In genomic region chr10:123948030-123948823, GRCh38 we compare ENCODE assay signal across 14 cellular contexts. TPM values are rescaled to one million over a fixed set of nuclear protein-coding genes. Genes with fewer than 3 reads are reported as not detected.
DNase-seq lines count a peak whose midpoint lies in the region; ATAC-seq and TF ChIP-seq lines count a peak whose summit lies in the region.
"Had no signal": no experiment of that assay in that cellular context is flagged by ENCODE, and none has a peak within 500 bp of the region (broad histone marks: within the 10 kb centered on the region; RNA-seq: fewer than 3 reads in every experiment).

No MANE protein-coding gene starts in this region.

- H3K79me1 ChIP-seq in mesendoderm (ENCODE audit: low read length): no peaks in the 10 kb centered on the region

- H3K56ac ChIP-seq in mesendoderm (ENCODE audit: low read length): no peak overlapping the region

- H3K4ac ChIP-seq in mesendoderm (ENCODE audit: low read depth, low read length): no peak overlapping the region

- no peak for TF ChIP-seq CTCF in GM23338 (conservative IDR thresholded peaks at IDR 0.05; ENCODE audit: low read depth in 2 of 2)

- peaks cover 4% of the 10 kb centered on the region for H3K27me3 Mint-ChIP-seq in GM23338 (ENCODE audit: insufficient read depth, low read depth, poor library complexity)

- ATAC-seq in GM23338: no peak; the same call in 2 of the 3 replicates
- ATAC-seq in GM21528 (IDR thresholded peaks at IDR 0.05; ENCODE audit: low FRiP score, unreplicated experiment): no peak
- ATAC-seq in HG02571 (IDR thresholded peaks at IDR 0.05; ENCODE audit: unreplicated experiment): no peak
- ATAC-seq: K562 had no signal

- H3K4me3 Mint-ChIP-seq in GM23338: no peak overlapping the region
- H3K4me3 Mint-ChIP-seq: CD4-positive, CD25-positive, alpha-beta regulatory T cell; HFFc6 had no signal

- H3F3A ChIP-seq in GM23338 (replicated peaks; ENCODE audit: low read depth): no peaks in the 10 kb centered on the region

- no peaks in the 10 kb centered on the region for H3K9me2 ChIP-seq in GM23338 (ENCODE audit: insufficient read depth)

- peaks cover 54% of the 10 kb centered on the region for H3K4me1 ChIP-seq in BLaER1
- 0 out of 2 replicates have a peak, but pooled peaks cover 3% of the 10 kb centered on the region for H3K4me1 ChIP-seq in GM23338 (ENCODE audit: insufficient read depth)
- H3K4me1 ChIP-seq in mesendoderm (ENCODE audit: control insufficient read depth, low read depth, low read length): no peaks in the 10 kb centered on the region
- H3K4me1 ChIP-seq: BE2C had no signal

- no peak overlapping the region for H2AK5ac ChIP-seq in mesendoderm (ENCODE audit: low read length)

- H4K5ac ChIP-seq in mesendoderm (ENCODE audit: low read length): no peak overlapping the region

- H3K18ac ChIP-seq in mesendoderm (ENCODE audit: low read length): no peak overlapping the region

- H2BK120ac ChIP-seq in mesendoderm (ENCODE audit: low read depth, low read length): no peak overlapping the region

- H4K20me1 ChIP-seq in BLaER1 (no peaks in the 10 kb centered on the region), GM23338 (replicated peaks; ENCODE audit: insufficient read depth) (no peaks in the 10 kb centered on the region)

- H2BK15ac ChIP-seq in mesendoderm (replicated peaks; ENCODE audit: low read depth): no peak overlapping the region

- H3K4me2 ChIP-seq in BLaER1 (peak overlapping the region; percentile 24), GM23338 (no peak overlapping the region), mesendoderm (ENCODE audit: low read length) (no peak overlapping the region)

- no peaks in the 10 kb centered on the region; the same call in 2 of the 3 replicates for H3K9me3 Mint-ChIP-seq in GM23338

- no peak overlapping the region for H2BK5ac ChIP-seq in mesendoderm (ENCODE audit: low read length)

- no peaks in the 10 kb centered on the region for H3K36me3 ChIP-seq in BLaER1
- H3K36me3 ChIP-seq in GM23338 (ENCODE audit: insufficient read depth): no peaks in the 10 kb centered on the region
- H3K36me3 ChIP-seq in mesendoderm (ENCODE audit: control insufficient read depth, insufficient read depth, low read length): no peaks in the 10 kb centered on the region
- H3K36me3 ChIP-seq: BE2C had no signal

- H3K23ac ChIP-seq in mesendoderm (ENCODE audit: low read length): peak overlapping the region; percentile 45

- H3K27me3 ChIP-seq in BLaER1: no peaks in the 10 kb centered on the region
- no peaks in the 10 kb centered on the region for H3K27me3 ChIP-seq in GM23338 (ENCODE audit: insufficient read depth)
- H3K27me3 ChIP-seq in mesendoderm (ENCODE audit: insufficient read depth, low read length, poor library complexity): no peaks in the 10 kb centered on the region
- H3K27me3 ChIP-seq: BE2C had no signal

- WGBS in mesendoderm (ENCODE audit: extremely low coverage, insufficient coverage, low lambda C conversion rate): no CpG with 5 or more reads among the region's 9 CpGs

- DNase-seq in GM23338 (ENCODE audit: low spot score): peak; percentile 13
- DNase-seq in SW480 (ENCODE audit: low spot score): peak; percentile 85
- no peak for DNase-seq in mesendoderm
- no peak for DNase-seq in stimulated activated naive CD4-positive, alpha-beta T cell (lab: John Stamatoyannopoulos, UW)
- DNase-seq: BE2C; CD4-positive, CD25-positive, alpha-beta regulatory T cell; DMS53; GF-D8; H7; HFFc6 had no signal

- H3K9me3 ChIP-seq in BLaER1: no peaks in the 10 kb centered on the region
- H3K9me3 ChIP-seq: BE2C had no signal

- no peak overlapping the region for H2AFZ ChIP-seq in GM23338

- H3K27ac Mint-ChIP-seq in GM23338: no peak overlapping the region
- H3K27ac Mint-ChIP-seq: CD4-positive, CD25-positive, alpha-beta regulatory T cell; HFFc6 had no signal

- H3K4me3 ChIP-seq in BLaER1: no peak overlapping the region
- H3K4me3 ChIP-seq in GM23338: no peak overlapping the region
- no peak overlapping the region for H3K4me3 ChIP-seq in mesendoderm (ENCODE audit: low read length)
- H3K4me3 ChIP-seq: K562 had no signal

- no peaks in the 10 kb centered on the region for H3K36me3 Mint-ChIP-seq in GM23338 (ENCODE audit: low read depth)
- H3K36me3 Mint-ChIP-seq: CD4-positive, CD25-positive, alpha-beta regulatory T cell had no signal

- H3K27ac ChIP-seq in BLaER1 (0 out of 2 replicates have a peak overlapping the region, but pooled peaks have one; percentile 8), GM23338 (ENCODE audit: low read depth) (no peak overlapping the region), mesendoderm (ENCODE audit: low read depth, low read length) (no peak overlapping the region)

- H3K79me2 ChIP-seq in GM23338 (replicated peaks; ENCODE audit: insufficient read depth) (no peaks in the 10 kb centered on the region), mesendoderm (ENCODE audit: control insufficient read depth, insufficient read depth, low read length) (no peaks in the 10 kb centered on the region)

- H3K9ac ChIP-seq in BLaER1 (no peak overlapping the region), mesendoderm (ENCODE audit: low read length) (no peak overlapping the region)

- H4K8ac ChIP-seq in mesendoderm (ENCODE audit: low read depth, low read length): no peak overlapping the region

- peaks cover 16% of the 10 kb centered on the region for H3K4me1 Mint-ChIP-seq in GM23338
- H3K4me1 Mint-ChIP-seq: CD4-positive, CD25-positive, alpha-beta regulatory T cell had no signal

TF ChIP-seq in GM23338, 12 proteins besides CTCF, POLR2A, EP300 and RAD21 (continues in another document):
- TF ChIP-seq EZH2 (IDR thresholded peaks at IDR 0.05; ENCODE audit: low read depth, unreplicated experiment): no peak
- no peak for TF ChIP-seq ZNF114 (CRISPR knock-in tag; IDR thresholded peaks at IDR 0.05)
- TF ChIP-seq POLR2AphosphoS5 (IDR thresholded peaks at IDR 0.05; ENCODE audit: low read depth): no peak
- TF ChIP-seq, protein P1, sequence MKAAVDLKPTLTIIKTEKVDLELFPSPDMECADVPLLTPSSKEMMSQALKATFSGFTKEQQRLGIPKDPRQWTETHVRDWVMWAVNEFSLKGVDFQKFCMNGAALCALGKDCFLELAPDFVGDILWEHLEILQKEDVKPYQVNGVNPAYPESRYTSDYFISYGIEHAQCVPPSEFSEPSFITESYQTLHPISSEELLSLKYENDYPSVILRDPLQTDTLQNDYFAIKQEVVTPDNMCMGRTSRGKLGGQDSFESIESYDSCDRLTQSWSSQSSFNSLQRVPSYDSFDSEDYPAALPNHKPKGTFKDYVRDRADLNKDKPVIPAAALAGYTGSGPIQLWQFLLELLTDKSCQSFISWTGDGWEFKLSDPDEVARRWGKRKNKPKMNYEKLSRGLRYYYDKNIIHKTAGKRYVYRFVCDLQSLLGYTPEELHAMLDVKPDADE (IDR thresholded peaks at IDR 0.05): no peak
- TF ChIP-seq NANOG (IDR thresholded peaks at IDR 0.05; ENCODE audit: borderline replicate concordance): no peak
- TF ChIP-seq CREB1 (CRISPR knock-in tag; IDR thresholded peaks at IDR 0.05; ENCODE audit: low read depth): no peak
- TF ChIP-seq, protein P2, sequence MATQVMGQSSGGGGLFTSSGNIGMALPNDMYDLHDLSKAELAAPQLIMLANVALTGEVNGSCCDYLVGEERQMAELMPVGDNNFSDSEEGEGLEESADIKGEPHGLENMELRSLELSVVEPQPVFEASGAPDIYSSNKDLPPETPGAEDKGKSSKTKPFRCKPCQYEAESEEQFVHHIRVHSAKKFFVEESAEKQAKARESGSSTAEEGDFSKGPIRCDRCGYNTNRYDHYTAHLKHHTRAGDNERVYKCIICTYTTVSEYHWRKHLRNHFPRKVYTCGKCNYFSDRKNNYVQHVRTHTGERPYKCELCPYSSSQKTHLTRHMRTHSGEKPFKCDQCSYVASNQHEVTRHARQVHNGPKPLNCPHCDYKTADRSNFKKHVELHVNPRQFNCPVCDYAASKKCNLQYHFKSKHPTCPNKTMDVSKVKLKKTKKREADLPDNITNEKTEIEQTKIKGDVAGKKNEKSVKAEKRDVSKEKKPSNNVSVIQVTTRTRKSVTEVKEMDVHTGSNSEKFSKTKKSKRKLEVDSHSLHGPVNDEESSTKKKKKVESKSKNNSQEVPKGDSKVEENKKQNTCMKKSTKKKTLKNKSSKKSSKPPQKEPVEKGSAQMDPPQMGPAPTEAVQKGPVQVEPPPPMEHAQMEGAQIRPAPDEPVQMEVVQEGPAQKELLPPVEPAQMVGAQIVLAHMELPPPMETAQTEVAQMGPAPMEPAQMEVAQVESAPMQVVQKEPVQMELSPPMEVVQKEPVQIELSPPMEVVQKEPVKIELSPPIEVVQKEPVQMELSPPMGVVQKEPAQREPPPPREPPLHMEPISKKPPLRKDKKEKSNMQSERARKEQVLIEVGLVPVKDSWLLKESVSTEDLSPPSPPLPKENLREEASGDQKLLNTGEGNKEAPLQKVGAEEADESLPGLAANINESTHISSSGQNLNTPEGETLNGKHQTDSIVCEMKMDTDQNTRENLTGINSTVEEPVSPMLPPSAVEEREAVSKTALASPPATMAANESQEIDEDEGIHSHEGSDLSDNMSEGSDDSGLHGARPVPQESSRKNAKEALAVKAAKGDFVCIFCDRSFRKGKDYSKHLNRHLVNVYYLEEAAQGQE (IDR thresholded peaks at IDR 0.05; ENCODE audit: unreplicated experiment): no peak
- TF ChIP-seq JUNB (IDR thresholded peaks at IDR 0.05; ENCODE audit: unreplicated experiment): no peak
- no peak for TF ChIP-seq EZH2phosphoT487 (IDR thresholded peaks at IDR 0.05; ENCODE audit: unreplicated experiment)

RNA-seq across cellular contexts. Expression of gene CPXM2, which starts 56.6 kb away (rescaled TPM):
- total RNA-seq in GM23338 (2014; rRNA removed; shearing (Covaris generic)): 5.3 and 8.1 TPM in 2 replicates
- polyA plus RNA-seq in GM23338 (2016; fragmentation: Nextera tagmentation; extraction: Ambion mirVana): 0.92 and 1.6 TPM in 2 replicates
- polyA plus RNA-seq in mesendoderm (2013, experiment 1 of 2): 0.66 TPM
- 0.63 TPM for polyA plus RNA-seq in mesendoderm (2013, experiment 2 of 2)
- total RNA-seq: CD4-positive, CD25-positive, alpha-beta regulatory T cell; HFFc6; K562 had no signal
- polyA plus RNA-seq: CD4-positive, CD25-positive, alpha-beta regulatory T cell; K562 had no signal

Comparison
In these comparisons a context has a peak if more than half of its experiments do, and no peak if none do; other contexts are left out.
1. DNase-seq: peak in GM23338 (single experiment) and SW480 (single experiment); none in mesendoderm (single experiment) and stimulated activated naive CD4-positive, alpha-beta T cell (0 of 6).